23 cellular contexts compared by ENCODE assay signal in genomic region chr9:111874500-111874899, GRCh38.
"Had no signal": no experiment of that assay in that cellular context is flagged by ENCODE, and none has a peak within 500 bp of the region (broad histone marks: within the 10 kb centered on the region; RNA-seq: fewer than 3 reads in every experiment).

No MANE protein-coding gene starts in this region.

- H3K27ac Mint-ChIP-seq: activated naive CD8-positive, alpha-beta T cell; mesothelial cell of epicardium; nephron progenitor cell had no signal

- H3K9me3 ChIP-seq: neutrophil, right lobe of liver, thoracic aorta, uterus had no signal

- H3K36me3 Mint-ChIP-seq: mesothelial cell of epicardium, naive B cell had no signal

- H3K4me3 Mint-ChIP-seq: activated naive CD8-positive, alpha-beta T cell; mesothelial cell of epicardium; naive B cell; nephron progenitor cell had no signal

- ATAC-seq: activated CD4-positive, CD25-positive, alpha-beta regulatory T cell treated with anti-CD3 and anti-CD28 coated beads, Interleukin-2, amount 50 U/mL, for 24 hours; left cardiac atrium; left ventricle myocardium superior; right lobe of liver had no signal

- FAIRE-seq: colon had no signal

- H3K4me1 ChIP-seq: right lobe of liver, uterus had no signal

- H3K27ac ChIP-seq: neutrophil, right lobe of liver, thoracic aorta, uterus had no signal

- H3K27me3 ChIP-seq: neutrophil, right lobe of liver, uterus had no signal

- H3K36me3 ChIP-seq: neutrophil, right lobe of liver, thoracic aorta, uterus had no signal

- H3K4me3 ChIP-seq: right lobe of liver, thoracic aorta, uterus had no signal

- H3K9me3 Mint-ChIP-seq: mesothelial cell of epicardium had no signal

- DNase-seq: activated CD4-positive, alpha-beta T cell treated with anti-CD3 and anti-CD28 coated beads for 48 hours; activated CD4-positive, alpha-beta T cell treated with anti-CD3 and anti-CD28 coated beads, Interleukin-2, amount 50 U/mL, for 48 hours; activated CD8-positive, alpha-beta memory T cell treated with anti-CD3 and anti-CD28 coated beads for 24 hours; activated effector memory CD4-positive, alpha-beta T cell treated with Interleukin-2 at 50 U/mL for 16 hours; activated naive CD4-positive, alpha-beta T cell treated with Interleukin-2 at 50 U/mL for 16 hours; anterior cingulate cortex; dermis blood vessel endothelial cell; effector CD4-positive, alpha-beta T cell; islet precursor cell; left cardiac atrium; left ventricle myocardium superior; naive B cell; nephron progenitor cell; right lobe of liver; stimulated activated CD4-positive, alpha-beta T cell treated with anti-CD3 and anti-CD28 coated beads, Interleukin-2, amount 100 ng/mL, for 48 hours; stimulated activated naive CD4-positive, alpha-beta T cell treated with Interleukin-2 at 50 U/mL for 16 hours; uterus had no signal

- H3K27me3 Mint-ChIP-seq: naive B cell had no signal
